11 cellular contexts compared by ENCODE assay signal in genomic region chr20:45813489-45813888, GRCh38. TPM values are rescaled to one million over a fixed set of nuclear protein-coding genes. Genes with fewer than 3 reads are reported as not detected.
DNase-seq lines count a peak whose midpoint lies in the region; ATAC-seq and TF ChIP-seq lines count a peak whose summit lies in the region.
"Had no signal": no experiment of that assay in that cellular context is flagged by ENCODE, and none has a peak within 500 bp of the region (broad histone marks: within the 10 kb centered on the region; RNA-seq: fewer than 3 reads in every experiment).

No MANE protein-coding gene starts in this region.

- H3K27ac ChIP-seq in duodenal mucosa (ENCODE audit: low read depth, low read length) (no peak overlapping the region), neuronal stem cell (replicated peaks; ENCODE audit: low read length) (no peak overlapping the region), foreskin keratinocyte (no peak overlapping the region)
- H3K27ac ChIP-seq: thyroid gland had no signal

- no peaks in the 10 kb centered on the region for H3K9me3 ChIP-seq in NT2/D1 (ENCODE audit: insufficient read depth, low read length)
- no peaks in the 10 kb centered on the region for H3K9me3 ChIP-seq in duodenal mucosa (ENCODE audit: control insufficient read depth in 1 of 2, low read length in 2 of 2)
- peaks cover 0 to 10% of the 10 kb centered on the region in 2 donors for H3K9me3 ChIP-seq in neuronal stem cell (replicated peaks in 1 of 2; ENCODE audit: control insufficient read depth in 2 of 2, insufficient read depth in 1 of 2, low read depth in 1 of 2, low read length in 2 of 2)
- H3K9me3 ChIP-seq: thyroid gland had no signal

- no peak overlapping the region for H2BK12ac ChIP-seq in neuronal stem cell (ENCODE audit: low read length)

- H2AFZ ChIP-seq in neuronal stem cell (ENCODE audit: low read length) = no peak overlapping the region

- peaks cover 6% of the 10 kb centered on the region for H3K79me1 ChIP-seq in neuronal stem cell (ENCODE audit: low read depth, low read length)

- no peak overlapping the region for H2BK15ac ChIP-seq in neuronal stem cell (ENCODE audit: low read length)

- H2AK5ac ChIP-seq in neuronal stem cell (ENCODE audit: low read depth, low read length) = no peak overlapping the region

- H3K4me3 ChIP-seq in GM08714 (ENCODE audit: low read length) (peak overlapping the region; percentile 84), NT2/D1 (ENCODE audit: insufficient read length, low read depth) (peak overlapping the region; percentile 96), duodenal mucosa (ENCODE audit: low read depth in 1 of 2, low read length in 2 of 2) (peak overlapping the region; percentile 76 to 80), neuronal stem cell (ENCODE audit: low read length in 2 of 2) (peak overlapping the region; percentile 87 to 93)

- H3K9ac ChIP-seq in NT2/D1 (ENCODE audit: insufficient read length, low read depth) = peak overlapping the region; percentile 88
- H3K9ac ChIP-seq in duodenal mucosa (ENCODE audit: low read depth in 1 of 2, low read length in 2 of 2) = peak overlapping the region; percentile 61 to 67
- H3K9ac ChIP-seq in neuronal stem cell (ENCODE audit: low read depth, low read length, poor library complexity) = peak overlapping the region; percentile 94

- H2BK120ac ChIP-seq in neuronal stem cell (ENCODE audit: low read depth, low read length) = no peak overlapping the region

- TF ChIP-seq CTCF in foreskin keratinocyte (conservative IDR thresholded peaks at IDR 0.05) = no peak

- H3K36me3 ChIP-seq in NT2/D1 (ENCODE audit: insufficient read depth, insufficient read length, low read length) (peaks cover 77% of the 10 kb centered on the region), duodenal mucosa (ENCODE audit: control insufficient read depth in 1 of 2, insufficient read depth in 2 of 2, low read length in 2 of 2) (peaks cover 25 to 33% of the 10 kb centered on the region in 2 donors), neuronal stem cell (replicated peaks in 1 of 2; ENCODE audit: control insufficient read depth in 2 of 2, insufficient read depth in 2 of 2, low read length in 2 of 2) (peaks cover 51 to 80% of the 10 kb centered on the region in 2 donors)

- DNase-seq in NT2/D1 (ENCODE audit: low read depth, low spot score) (no peak), neuronal stem cell (ENCODE audit: low spot score) (no peak), DMS153 (lab: John Stamatoyannopoulos, UW) (no peak), foreskin keratinocyte (no peak), SW 1271 (lab: John Stamatoyannopoulos, UW) (no peak)
- DNase-seq: foreskin melanocyte, NCI-H2029 treated with DMSO at 0.1 percent for 48 hours, thyroid gland had no signal

- H4K8ac ChIP-seq in neuronal stem cell (ENCODE audit: low read depth, low read length) = no peak overlapping the region

- no CpG with 5 or more reads among the region's 7 CpGs for WGBS in neuronal stem cell (ENCODE audit: extremely low coverage in 2 of 2, insufficient read length in 2 of 2, insufficient replicate concordance in 1 of 2), 2 donors

- H3K18ac ChIP-seq in neuronal stem cell (ENCODE audit: low read length) = no peak overlapping the region

- no peak overlapping the region for H2BK5ac ChIP-seq in neuronal stem cell (ENCODE audit: low read length)

- no peaks in the 10 kb centered on the region for H3K27me3 ChIP-seq in NT2/D1 (ENCODE audit: insufficient read depth, insufficient read length)
- H3K27me3 ChIP-seq in duodenal mucosa (ENCODE audit: control insufficient read depth in 1 of 2, insufficient read depth in 2 of 2, low read length in 2 of 2) = no peaks in the 10 kb centered on the region
- no peaks in the 10 kb centered on the region for H3K27me3 ChIP-seq in neuronal stem cell (ENCODE audit: control insufficient read depth in 3 of 3, insufficient read depth in 3 of 3, low read depth in 1 of 3, low read length in 3 of 3)
- H3K27me3 ChIP-seq in foreskin keratinocyte = no peaks in the 10 kb centered on the region
- H3K27me3 ChIP-seq: thyroid gland had no signal

- H3K4me1 ChIP-seq in NT2/D1 (ENCODE audit: insufficient read depth, insufficient read length) = peaks cover 17% of the 10 kb centered on the region
- H3K4me1 ChIP-seq in duodenal mucosa (ENCODE audit: control insufficient read depth in 1 of 2, insufficient read depth in 2 of 2, low read length in 2 of 2) = peaks cover 8 to 17% of the 10 kb centered on the region in 2 donors
- H3K4me1 ChIP-seq in neuronal stem cell (ENCODE audit: control insufficient read depth in 2 of 2, insufficient read depth in 1 of 2, low read depth in 1 of 2, low read length in 2 of 2) = peaks cover 5 to 6% of the 10 kb centered on the region in 2 donors
- peaks cover 9% of the 10 kb centered on the region for H3K4me1 ChIP-seq in foreskin keratinocyte

- no peak overlapping the region for H3K14ac ChIP-seq in neuronal stem cell (ENCODE audit: low read length)

- no peak overlapping the region for H4K91ac ChIP-seq in neuronal stem cell (ENCODE audit: low read depth, low read length, poor library complexity)

- ATAC-seq in foreskin keratinocyte (no peak), GM19397 (IDR thresholded peaks at IDR 0.05; ENCODE audit: unreplicated experiment) (no peak)

- H3K23ac ChIP-seq in neuronal stem cell (ENCODE audit: low read depth, low read length, poor library complexity) = no peak overlapping the region

- peak overlapping the region; percentile 88 for H3K4me2 ChIP-seq in neuronal stem cell (ENCODE audit: insufficient read depth, low read length, poor library complexity, severe bottlenecking)

- no peak overlapping the region for H3K4ac ChIP-seq in neuronal stem cell (ENCODE audit: low read length)

RNA-seq across cellular contexts. Expression of gene UBE2C, which starts 1.0 kb away (rescaled TPM):
- polyA plus RNA-seq in neuronal stem cell (2013, experiment 1 of 2) = 545 TPM
- polyA plus RNA-seq in neuronal stem cell (2013, experiment 2 of 2) = 552 TPM
- total RNA-seq in foreskin keratinocyte = 148 and 198 TPM in 2 replicates
- polyA plus RNA-seq in foreskin keratinocyte = 186 and 264 TPM in 2 replicates

RNA-seq across cellular contexts. Expression of gene TNNC2, which starts 13.6 kb away (rescaled TPM):
- polyA plus RNA-seq in neuronal stem cell (2013, experiment 1 of 2) = 0.40 TPM
- 0.60 TPM for polyA plus RNA-seq in neuronal stem cell (2013, experiment 2 of 2)
- not detected in 2 replicates for total RNA-seq in foreskin keratinocyte
- polyA plus RNA-seq in foreskin keratinocyte = 0.10 TPM in 1 of 2 replicates, not detected in the other

RNA-seq across cellular contexts. Expression of gene SNX21, which starts 20.1 kb away (rescaled TPM):
- 8.8 TPM for polyA plus RNA-seq in neuronal stem cell (2013, experiment 1 of 2)
- polyA plus RNA-seq in neuronal stem cell (2013, experiment 2 of 2) = 9.3 TPM
- 11.2 and 14.2 TPM in 2 replicates for total RNA-seq in foreskin keratinocyte
- polyA plus RNA-seq in foreskin keratinocyte = 12.0 and 15.5 TPM in 2 replicates

RNA-seq across cellular contexts. Expression of gene DNTTIP1, which starts 21.7 kb away (rescaled TPM):
- polyA plus RNA-seq in neuronal stem cell (2013, experiment 1 of 2) = 39.9 TPM
- polyA plus RNA-seq in neuronal stem cell (2013, experiment 2 of 2) = 38.2 TPM
- total RNA-seq in foreskin keratinocyte = 31.0 and 36.3 TPM in 2 replicates
- polyA plus RNA-seq in foreskin keratinocyte = 52.3 and 52.4 TPM in 2 replicates

RNA-seq across cellular contexts. Expression of gene WFDC3, which starts 21.8 kb away (rescaled TPM):
- polyA plus RNA-seq in neuronal stem cell (2013, experiment 1 of 2) = 0.32 TPM
- 0.30 TPM for polyA plus RNA-seq in neuronal stem cell (2013, experiment 2 of 2)
- total RNA-seq in foreskin keratinocyte = 0.67 and 1.4 TPM in 2 replicates
- polyA plus RNA-seq in foreskin keratinocyte = 1.0 and 2.3 TPM in 2 replicates
